13 cellular contexts compared by ENCODE assay signal in the genomic region with DNA sequence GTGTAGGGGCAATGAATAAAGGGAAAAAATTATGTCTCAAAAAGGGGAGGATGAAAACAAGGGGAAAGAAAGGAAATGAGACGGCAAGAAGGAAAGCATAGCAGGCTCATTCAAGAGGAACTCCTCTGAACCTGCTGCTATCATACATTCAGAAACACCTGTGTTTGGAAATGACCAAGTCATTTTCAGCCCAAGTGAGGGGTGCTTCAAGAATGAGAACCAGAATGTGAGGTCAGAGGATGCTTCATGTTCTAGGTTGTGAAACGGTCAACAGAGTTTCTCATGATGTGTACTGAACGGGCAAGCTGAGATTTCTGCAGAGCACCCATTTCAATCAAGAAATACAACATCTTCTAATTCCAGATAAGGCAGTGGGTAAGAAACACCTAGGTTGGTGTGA.
DNase-seq lines count a peak whose midpoint lies in the region; ATAC-seq, FAIRE-seq and TF ChIP-seq lines count a peak whose summit lies in the region.
"Had no signal": no experiment of that assay in that cellular context is flagged by ENCODE, and none has a peak within 500 bp of the region (broad histone marks: within the 10 kb centered on the region; RNA-seq: fewer than 3 reads in every experiment).

No MANE protein-coding gene starts in this region.

- no peak for FAIRE-seq in HepG2 (lab: Jason Lieb, UNC)

- H3K4me3 ChIP-seq in right atrium auricular region (no peak overlapping the region), HepG2 (replicated peaks in 1 of 3; ENCODE audit: insufficient read depth in 1 of 3, low read depth in 2 of 3, low read length in 3 of 3) (no peak overlapping the region)

- H3K4me2 ChIP-seq in HepG2 (ENCODE audit: low read depth, low read length) = no peak overlapping the region
- H3K4me2 ChIP-seq: SK-N-SH had no signal

- H3K27me3 ChIP-seq in right atrium auricular region = no peaks in the 10 kb centered on the region
- no peaks in the 10 kb centered on the region for H3K27me3 ChIP-seq in HepG2 (ENCODE audit: control insufficient read depth in 1 of 2, insufficient read depth in 2 of 2, low read length in 2 of 2)

- H3K9me3 ChIP-seq in right atrium auricular region (no peaks in the 10 kb centered on the region), HepG2 (ENCODE audit: low read length) (no peaks in the 10 kb centered on the region)
- H3K9me3 ChIP-seq: SK-N-SH had no signal

- TF ChIP-seq EP300 in HepG2 (IDR thresholded peaks at IDR 0.05; ENCODE audit: low read depth in 2 of 2, low read length in 2 of 2) = no peak
- no peak for TF ChIP-seq EP300 in HepG2 (CRISPR knock-in tag; IDR thresholded peaks at IDR 0.05; ENCODE audit: borderline replicate concordance)

- no TSS peak for BruUV-seq in HepG2 (replicated peaks; lab: Mats Ljungman, UMichigan)

- peak; percentile 43 for ATAC-seq in GM18520 (IDR thresholded peaks at IDR 0.05; ENCODE audit: unreplicated experiment)
- ATAC-seq in GM21423 (IDR thresholded peaks at IDR 0.05; ENCODE audit: unreplicated experiment) = peak; percentile 45
- ATAC-seq in HG02885 (IDR thresholded peaks at IDR 0.05; ENCODE audit: poor library complexity, unreplicated experiment) = peak; percentile 75
- ATAC-seq in HG03558 (IDR thresholded peaks at IDR 0.05; ENCODE audit: extremely low read depth, unreplicated experiment) = peak; percentile 46
- no peak for ATAC-seq in HepG2

- no peaks in the 10 kb centered on the region for H3K79me2 ChIP-seq in HepG2 (ENCODE audit: insufficient read depth, low read length)

- no peak overlapping the region for H2AFZ ChIP-seq in HepG2 (ENCODE audit: low read length)

- TF ChIP-seq POLR2A in HepG2 (IDR thresholded peaks at IDR 0.05; ENCODE audit: insufficient read depth in 1 of 2, low read depth in 2 of 2, low read length in 2 of 2) = no peak

- H3K27ac ChIP-seq in right atrium auricular region = no peak overlapping the region
- H3K27ac ChIP-seq in HepG2 (ENCODE audit: extremely low read length, insufficient read depth, low read length) = no peak overlapping the region

- WGBS in HepG2 (ENCODE audit: low lambda C conversion rate) = under 1% methylated on average over 3 of the region's 3 CpGs

- TF ChIP-seq RAD21 in HepG2 (CRISPR knock-in tag; IDR thresholded peaks at IDR 0.05) = no peak

- POLR2A ChIA-PET in HepG2 (lab: Yijun Ruan, JAX) = no interaction called here

- no peaks in the 10 kb centered on the region for H3K4me1 ChIP-seq in right atrium auricular region
- H3K4me1 ChIP-seq in HepG2 (ENCODE audit: insufficient read depth, low read length) = no peaks in the 10 kb centered on the region

- H3K36me3 ChIP-seq in right atrium auricular region (no peaks in the 10 kb centered on the region), HepG2 (replicated peaks in 1 of 2; ENCODE audit: control insufficient read depth in 1 of 2, insufficient read depth in 2 of 2, low read length in 2 of 2) (no peaks in the 10 kb centered on the region)

- intact Hi-C loops in HepG2 (cut with micrococcal nuclease; ENCODE audit: unreplicated experiment) = no loop called here

- CTCF ChIA-PET in HepG2 (lab: Yijun Ruan, JAX; ENCODE audit: low intra/inter-chr PET ratio, low total read pairs) = no interaction called here

- H3K9ac ChIP-seq in HepG2 (ENCODE audit: insufficient read depth, low read depth, low read length) = no peak overlapping the region
- H3K9ac ChIP-seq: SK-N-SH had no signal

- in situ Hi-C loops in HepG2 (cut with HindIII; ENCODE audit: extremely low pct_ligation_motif_present, low pct_unique_long_range_greater_than_20kb) = loop anchor here (25.0 kb wide), 1 partner anchor 95 kb away; no protein-coding TSS in a partner anchor

- DNase-seq in NCI-H1105 (lab: John Stamatoyannopoulos, UW) = no peak
- DNase-seq in effector CD8-positive, alpha-beta T cell (lab: John Stamatoyannopoulos, UW) = no peak
- DNase-seq in right atrium auricular region (ENCODE audit: low spot score) = no peak
- DNase-seq in HepG2 (ENCODE audit: low spot score) = no peak
- DNase-seq: activated CD4-positive, CD25-positive, alpha-beta regulatory T cell; Kasumi-1; NCI-H2029; nephron progenitor cell; SK-N-SH had no signal

- H4K20me1 ChIP-seq in HepG2 (ENCODE audit: insufficient read depth, low read length) = no peaks in the 10 kb centered on the region

- TF ChIP-seq CTCF in right atrium auricular region (IDR thresholded peaks at IDR 0.05) (no peak), HepG2 (CRISPR knock-in tag; IDR thresholded peaks at IDR 0.05) (no peak)

TF ChIP-seq in HepG2, 621 proteins besides CTCF, POLR2A, EP300 and RAD21:
- TF ChIP-seq CAMTA2 (CRISPR knock-in tag; IDR thresholded peaks at IDR 0.05; ENCODE audit: borderline replicate concordance) = no peak
